ENCODE assay signal across 23 cellular contexts in the genomic region with DNA sequence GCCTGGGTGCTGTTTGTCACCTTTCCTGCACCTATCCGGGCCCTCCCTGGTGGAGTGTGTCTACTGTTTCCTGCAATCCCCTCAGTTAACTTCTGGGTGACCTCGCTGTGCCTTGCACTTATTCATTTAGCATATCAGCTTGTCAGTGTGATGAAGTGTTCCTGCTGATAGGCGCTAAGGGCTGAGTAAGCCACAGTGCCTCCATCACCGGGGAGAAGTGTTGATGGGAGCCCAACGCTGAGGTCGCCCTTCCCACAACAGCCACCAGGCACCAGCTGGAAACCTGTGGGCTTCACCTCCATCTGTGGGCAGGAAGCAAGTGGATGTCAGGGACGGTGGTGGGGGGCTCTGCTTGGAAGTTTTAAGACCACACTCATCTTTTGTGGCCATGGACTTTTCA.
A peak's percentile ranks its signal among the peaks of the same experiment; 100 is the strongest.
DNase-seq lines count a peak whose midpoint lies in the region; ATAC-seq and TF ChIP-seq lines count a peak whose summit lies in the region.
"Had no signal": no experiment of that assay in that cellular context is flagged by ENCODE, and none has a peak within 500 bp of the region (broad histone marks: within the 10 kb centered on the region; RNA-seq: fewer than 3 reads in every experiment).

No MANE protein-coding gene starts in this region.

- TF ChIP-seq CTCF in esophagus muscularis mucosa (IDR thresholded peaks at IDR 0.05) (no peak), type B pancreatic cell (conservative IDR thresholded peaks at IDR 0.05) (no peak)

- ATAC-seq in HG03457 (IDR thresholded peaks at IDR 0.05; ENCODE audit: unreplicated experiment), result no peak
- ATAC-seq: activated T-cell treated with anti-CD3 and anti-CD28 coated beads, Interleukin-2, amount 50 U/mL, for 4 hours; effector memory CD8-positive, alpha-beta T cell; PC-3 had no signal

- H3K9me3 ChIP-seq in esophagus muscularis mucosa, result no peaks in the 10 kb centered on the region
- 0 out of 2 replicates have a peak, but pooled peaks cover 3% of the 10 kb centered on the region for H3K9me3 ChIP-seq in MG63

- peaks cover 6% of the 10 kb centered on the region for H3K27me3 Mint-ChIP-seq in type B pancreatic cell

- peak overlapping the region; percentile 54 for H3K27ac Mint-ChIP-seq in type B pancreatic cell
- H3K27ac Mint-ChIP-seq: activated naive CD8-positive, alpha-beta T cell treated with anti-CD3 and anti-CD28 coated beads for 36 hours; B cell; effector memory CD8-positive, alpha-beta T cell had no signal

- H3K27ac ChIP-seq in esophagus muscularis mucosa (replicated peaks in 1 of 4), result no peak overlapping the region

- peaks cover 5% of the 10 kb centered on the region for H3K9me3 Mint-ChIP-seq in type B pancreatic cell
- H3K9me3 Mint-ChIP-seq: activated T-cell treated with anti-CD3 and anti-CD28 coated beads, Interleukin-2, amount 50 U/mL, for 4 hours; effector memory CD8-positive, alpha-beta T cell had no signal

- no peak for TF ChIP-seq EP300 in esophagus muscularis mucosa (IDR thresholded peaks at IDR 0.05)

- TF ChIP-seq POLR2A in esophagus muscularis mucosa (IDR thresholded peaks at IDR 0.05; ENCODE audit: low read depth), result no peak

- H3K36me3 ChIP-seq in esophagus muscularis mucosa, result no peaks in the 10 kb centered on the region
- no peaks in the 10 kb centered on the region for H3K36me3 ChIP-seq in MG63

- H3K4me1 ChIP-seq in esophagus muscularis mucosa, result no peaks in the 10 kb centered on the region

- DNase-seq in NCI-H82 (lab: John Stamatoyannopoulos, UW), result peak; percentile 35
- DNase-seq in NCI-H82 treated with DMSO at 0.1 percent for 48 hours (lab: John Stamatoyannopoulos, UW; ENCODE audit: unreplicated experiment), result no peak
- DNase-seq in stimulated activated CD4-positive, alpha-beta T cell treated with anti-CD3 and anti-CD28 coated beads, Interleukin-15, amount 100 ng/mL, for 24 hours, result peak; percentile 15
- DNase-seq in stimulated activated CD4-positive, alpha-beta T cell treated with anti-CD3 and anti-CD28 coated beads, Interleukin-4, amount 100 ng/mL, for 24 hours, result no peak
- DNase-seq in esophagus muscularis mucosa (ENCODE audit: extremely low spot score), result peak; percentile 31
- no peak for DNase-seq in type B pancreatic cell (ENCODE audit: extremely low spot score, unreplicated experiment)
- no peak for DNase-seq in MG63
- DNase-seq: activated CD4-positive, CD25-positive, alpha-beta regulatory T cell; activated CD8-positive, alpha-beta memory T cell treated with anti-CD3 and anti-CD28 coated beads for 24 hours; activated naive CD8-positive, alpha-beta T cell treated with anti-CD3 and anti-CD28 coated beads for 36 hours; activated T-cell treated with anti-CD3 and anti-CD28 coated beads, Interleukin-2, amount 50 U/mL, for 4 hours; COR-L47; effector memory CD8-positive, alpha-beta T cell; HCEC 1CT; kidney; MV-4-11; NCI-H1694 treated with DMSO at 0.1 percent for 48 hours; occipital lobe; PC-3; SHP77 treated with DMSO at 0.1 percent for 48 hours; trophoblast cell had no signal

- peaks cover 0 to 3% (median 0%) of the 10 kb centered on the region in 4 donors for H3K27me3 ChIP-seq in esophagus muscularis mucosa
- H3K27me3 ChIP-seq in MG63, result no peaks in the 10 kb centered on the region

- H3K4me3 ChIP-seq in esophagus muscularis mucosa (no peak overlapping the region), MG63 (no peak overlapping the region)

- H3K36me3 Mint-ChIP-seq in type B pancreatic cell, result peaks cover 33% of the 10 kb centered on the region

- H3K4me1 Mint-ChIP-seq in type B pancreatic cell (ENCODE audit: unreplicated experiment), result peaks cover 58% of the 10 kb centered on the region

- no peak overlapping the region for H3K4me3 Mint-ChIP-seq in type B pancreatic cell
- H3K4me3 Mint-ChIP-seq: activated naive CD8-positive, alpha-beta T cell treated with anti-CD3 and anti-CD28 coated beads for 36 hours; activated T-cell treated with anti-CD3 and anti-CD28 coated beads, Interleukin-2, amount 50 U/mL, for 4 hours; B cell; effector memory CD8-positive, alpha-beta T cell had no signal

- intact Hi-C loops in esophagus muscularis mucosa (cut with DNase I), result no loop called here

- 72% methylated on average over 6 of the region's 7 CpGs for WGBS in esophagus muscularis mucosa

Comparison
In these comparisons a context has a peak if more than half of its experiments do, and no peak if none do; other contexts are left out.
1. DNase-seq: peak in NCI-H82 (single experiment), stimulated activated CD4-positive, alpha-beta T cell treated with anti-CD3 and anti-CD28 coated beads, Interleukin-15, amount 100 ng/mL, for 24 hours (single experiment) and esophagus muscularis mucosa (single experiment); none in NCI-H82 treated with DMSO at 0.1 percent for 48 hours (single experiment), stimulated activated CD4-positive, alpha-beta T cell treated with anti-CD3 and anti-CD28 coated beads, Interleukin-4, amount 100 ng/mL, for 24 hours (single experiment), type B pancreatic cell (single experiment) and MG63 (single experiment).